Comparison of ENCODE assay signal across 1 cellular context in genomic region chr4:128471576-128471975, GRCh38.
TF ChIP-seq lines count a peak whose summit lies in the region.

No MANE protein-coding gene starts in this region.

TF ChIP-seq in K562, 482 proteins besides CTCF, POLR2A, EP300 and RAD21 (continued from another document and continues in another):
- TF ChIP-seq ZNF318 (IDR thresholded peaks at IDR 0.05; ENCODE audit: borderline replicate concordance in 1 of 2, low read depth in 1 of 2) (no peak), HDAC6 (IDR thresholded peaks at IDR 0.05; ENCODE audit: low read depth, low read length) (no peak), ZNF609 (CRISPR knock-in tag; IDR thresholded peaks at IDR 0.05; ENCODE audit: borderline replicate concordance) (no peak), ARNT (IDR thresholded peaks at IDR 0.05) (peak in 1 of 2 experiments; percentile 59; a peak in 1 of 4 replicates), LCOR (CRISPR knock-in tag; IDR thresholded peaks at IDR 0.05) (peak; percentile 81; the same call in 1 of the 2 replicates), SMARCC2 (IDR thresholded peaks at IDR 0.05; ENCODE audit: low read depth) (peak; percentile 79; the same call in 1 of the 2 replicates), RBM34 (IDR thresholded peaks at IDR 0.05; ENCODE audit: borderline replicate concordance, insufficient read depth, low read length) (no peak), RNF2 (IDR thresholded peaks at IDR 0.05) (peak; percentile 45; the same call in 1 of the 2 replicates), FOXP1 (CRISPR knock-in tag; IDR thresholded peaks at IDR 0.05) (no peak), ZKSCAN1 (IDR thresholded peaks at IDR 0.05; ENCODE audit: low read depth, low read length) (no peak), ZNF561 (CRISPR knock-in tag; conservative IDR thresholded peaks at IDR 0.05) (no peak), HMGN3 (IDR thresholded peaks at IDR 0.05; ENCODE audit: borderline replicate concordance, extremely low read depth, insufficient read length, low read depth, low read length) (no peak), ZNF12 (CRISPR knock-in tag; IDR thresholded peaks at IDR 0.05) (no peak), ZNF79 (CRISPR knock-in tag; IDR thresholded peaks at IDR 0.05; ENCODE audit: low read depth) (no peak), RBM22 (IDR thresholded peaks at IDR 0.05; ENCODE audit: low read depth, low read length, poor library complexity, severe bottlenecking) (no peak), ZZZ3 (IDR thresholded peaks at IDR 0.05) (no peak), POLR2AphosphoS2 (IDR thresholded peaks at IDR 0.05; ENCODE audit: low read length) (no peak), DDX20 (tag; IDR thresholded peaks at IDR 0.05; ENCODE audit: low read depth) (no peak), ZNF586 (CRISPR knock-in tag; conservative IDR thresholded peaks at IDR 0.05) (no peak), ZFP36 (IDR thresholded peaks at IDR 0.05; ENCODE audit: low read depth, low read length, partially characterized antibody) (no peak), ZNF766 (CRISPR knock-in tag; conservative IDR thresholded peaks at IDR 0.05) (0 out of 2 replicates have a peak, but pooled peaks have one; percentile 3), ZNF395 (CRISPR knock-in tag; IDR thresholded peaks at IDR 0.05) (no peak), ESRRB (CRISPR knock-in tag; IDR thresholded peaks at IDR 0.05; ENCODE audit: borderline replicate concordance) (no peak), TBP (optimal IDR thresholded peaks at IDR 0.05; ENCODE audit: low read depth, low read length) (no peak), SIN3A (IDR thresholded peaks at IDR 0.05; ENCODE audit: borderline replicate concordance in 2 of 2, control insufficient read depth in 1 of 2, low read depth in 2 of 2, low read length in 2 of 2) (no peak), C11orf30 (IDR thresholded peaks at IDR 0.05; ENCODE audit: low read depth) (peak; percentile 89), SNAPC5 (CRISPR knock-in tag; IDR thresholded peaks at IDR 0.05) (no peak), CSDE1 (IDR thresholded peaks at IDR 0.05) (no peak), YY1 (IDR thresholded peaks at IDR 0.05; ENCODE audit: borderline replicate concordance in 1 of 3, control insufficient read depth in 1 of 3, extremely low read depth in 1 of 3, insufficient read depth in 3 of 3, insufficient read length in 1 of 3, insufficient replicate concordance in 2 of 3, low read depth in 1 of 3, low read length in 2 of 3) (peak in 1 of 3 experiments; percentile 40), ZBTB49 (CRISPR knock-in tag; IDR thresholded peaks at IDR 0.05; ENCODE audit: borderline replicate concordance) (no peak), MED1 (CRISPR knock-in tag; IDR thresholded peaks at IDR 0.05; ENCODE audit: borderline replicate concordance) (no peak), HNRNPL (IDR thresholded peaks at IDR 0.05; ENCODE audit: low read depth, low read length) (no peak), MYNN (IDR thresholded peaks at IDR 0.05) (peak; percentile 56), MYNN (CRISPR knock-in tag; IDR thresholded peaks at IDR 0.05) (no peak), SRSF1 (IDR thresholded peaks at IDR 0.05; ENCODE audit: low read depth, low read length) (no peak), SRF (CRISPR knock-in tag; IDR thresholded peaks at IDR 0.05) (no peak), CBX3 (IDR thresholded peaks at IDR 0.05; ENCODE audit: borderline replicate concordance in 1 of 2, low read length in 2 of 2) (no peak), PHF20 (IDR thresholded peaks at IDR 0.05; ENCODE audit: partially characterized antibody) (no peak), FOXA1 (IDR thresholded peaks at IDR 0.05; ENCODE audit: borderline replicate concordance) (no peak), ZNF449 (CRISPR knock-in tag; IDR thresholded peaks at IDR 0.05) (no peak), HDAC2 (IDR thresholded peaks at IDR 0.05) (peak; percentile 65; the same call in 1 of the 2 replicates), ZNF232 (CRISPR knock-in tag; IDR thresholded peaks at IDR 0.05) (no peak), ZBTB33 (CRISPR knock-in tag; IDR thresholded peaks at IDR 0.05) (no peak), KDM1A (IDR thresholded peaks at IDR 0.05) (peak; percentile 39 to 56; a peak in 1 of 4 replicates), HDAC3 (IDR thresholded peaks at IDR 0.05; ENCODE audit: borderline replicate concordance, partially characterized antibody) (peak; percentile 41), DNMT1 (IDR thresholded peaks at IDR 0.05) (no peak)
